Comparison of ENCODE assay signal across 23 cellular contexts in genomic region chr7:26988975-26989374, GRCh38.
A peak's percentile ranks its signal among the peaks of the same experiment; 100 is the strongest.
DNase-seq lines count a peak whose midpoint lies in the region; FAIRE-seq and TF ChIP-seq lines count a peak whose summit lies in the region.
"Had no signal": no experiment of that assay in that cellular context is flagged by ENCODE, and none has a peak within 500 bp of the region (broad histone marks: within the 10 kb centered on the region; RNA-seq: fewer than 3 reads in every experiment).

No MANE protein-coding gene starts in this region.

- H3K9me3 Mint-ChIP-seq in mesothelial cell of epicardium, result no peaks in the 10 kb centered on the region
- H3K9me3 Mint-ChIP-seq: CD8-positive, alpha-beta T cell had no signal

- no peaks in the 10 kb centered on the region for H3K36me3 Mint-ChIP-seq in mesothelial cell of epicardium
- H3K36me3 Mint-ChIP-seq: CD4-positive, CD25-positive, alpha-beta regulatory T cell; CD8-positive, alpha-beta T cell had no signal

- no peak overlapping the region for H3K27ac ChIP-seq in osteoblast (ENCODE audit: low read depth, low read length)
- H3K27ac ChIP-seq: 22Rv1, BLaER1, C4-2B had no signal

- no peaks in the 10 kb centered on the region for H3K36me3 ChIP-seq in osteoblast (ENCODE audit: insufficient read depth, low read length)
- H3K36me3 ChIP-seq: BLaER1 had no signal

- H3K4me1 Mint-ChIP-seq in mesothelial cell of epicardium, result peaks cover 30% of the 10 kb centered on the region
- H3K4me1 Mint-ChIP-seq: B cell; CD4-positive, CD25-positive, alpha-beta regulatory T cell had no signal

- H3K79me2 ChIP-seq in osteoblast (ENCODE audit: insufficient read depth, low read length), result no peaks in the 10 kb centered on the region

- no peaks in the 10 kb centered on the region for H3K4me1 ChIP-seq in osteoblast (ENCODE audit: insufficient read depth, low read length)
- H3K4me1 ChIP-seq: BLaER1 had no signal

- TF ChIP-seq CTCF in mesothelial cell of epicardium (IDR thresholded peaks at IDR 0.05; ENCODE audit: unreplicated experiment) (no peak), osteoblast (IDR thresholded peaks at IDR 0.05; ENCODE audit: extremely low read depth, low read depth, low read length) (no peak)

- no peak overlapping the region for H3K4me3 Mint-ChIP-seq in mesothelial cell of epicardium
- H3K4me3 Mint-ChIP-seq: B cell; CD4-positive, CD25-positive, alpha-beta regulatory T cell; CD8-positive, alpha-beta T cell had no signal

- H3K27me3 Mint-ChIP-seq in mesothelial cell of epicardium (ENCODE audit: low read depth), result no peaks in the 10 kb centered on the region

- H3K4me2 ChIP-seq in osteoblast (ENCODE audit: insufficient read depth, low read length), result no peak overlapping the region
- H3K4me2 ChIP-seq: BLaER1 had no signal

- H2AFZ ChIP-seq in osteoblast (ENCODE audit: low read length), result peak overlapping the region; percentile 21

- peak overlapping the region; percentile 53 for H3K27ac Mint-ChIP-seq in mesothelial cell of epicardium
- H3K27ac Mint-ChIP-seq: B cell; CD4-positive, CD25-positive, alpha-beta regulatory T cell; CD8-positive, alpha-beta T cell had no signal

- H3K4me3 ChIP-seq in osteoblast (ENCODE audit: insufficient read depth, low read length), result no peak overlapping the region
- H3K4me3 ChIP-seq: BLaER1 had no signal

- peak; percentile 11 for DNase-seq in NCI-H82 (lab: John Stamatoyannopoulos, UW)
- no peak for DNase-seq in NCI-H82 treated with DMSO at 0.1 percent for 48 hours (lab: John Stamatoyannopoulos, UW; ENCODE audit: unreplicated experiment)
- DNase-seq in mesothelial cell of epicardium (ENCODE audit: low spot score in 2 of 2, unreplicated experiment in 2 of 2), result no peak
- no peak for DNase-seq in osteoblast (ENCODE audit: insufficient read length, low spot score, missing footprints)
- no peak for DNase-seq in urothelium cell line (ENCODE audit: low spot score)
- no peak for DNase-seq in NCI-H345 (lab: John Stamatoyannopoulos, UW)
- DNase-seq in NCI-H1105 (lab: John Stamatoyannopoulos, UW), result no peak
- no peak for DNase-seq in cerebellar nuclear complex (lab: John Stamatoyannopoulos, UW)
- DNase-seq: Caco-2; CD4-positive, CD25-positive, alpha-beta regulatory T cell; CD8-positive, alpha-beta T cell; DMS153; DND-41; GOT3; H7; HCEC 1CT had no signal

- FAIRE-seq in urothelium cell line (lab: Jason Lieb, UNC), result peak; percentile 30
- FAIRE-seq: A204.1, G401.6, GM12892 had no signal

- no peaks in the 10 kb centered on the region for H3K9me3 ChIP-seq in osteoblast (ENCODE audit: low read depth, low read length)
- H3K9me3 ChIP-seq: BLaER1, Caco-2 had no signal

- no peaks in the 10 kb centered on the region for H4K20me1 ChIP-seq in osteoblast (ENCODE audit: insufficient read depth, low read length)
- H4K20me1 ChIP-seq: BLaER1 had no signal

- H3K27me3 ChIP-seq in osteoblast (ENCODE audit: insufficient read depth, low read length), result no peaks in the 10 kb centered on the region
- H3K27me3 ChIP-seq: BLaER1 had no signal
